12 cellular contexts compared by ENCODE assay signal in genomic region chr21:17451364-17451869, GRCh38.
DNase-seq lines count a peak whose midpoint lies in the region; TF ChIP-seq lines count a peak whose summit lies in the region.
"Had no signal": no experiment of that assay in that cellular context is flagged by ENCODE, and none has a peak within 500 bp of the region (broad histone marks: within the 10 kb centered on the region; RNA-seq: fewer than 3 reads in every experiment).

No MANE protein-coding gene starts in this region.

- no peak for TF ChIP-seq POLR2A in vagina (IDR thresholded peaks at IDR 0.05)

- no peaks in the 10 kb centered on the region for H3K9me3 ChIP-seq in vagina
- no peaks in the 10 kb centered on the region for H3K9me3 ChIP-seq in CD4-positive, alpha-beta memory T cell (ENCODE audit: control insufficient read depth in 1 of 2, low read length in 2 of 2)
- H3K9me3 ChIP-seq: BE2C had no signal

- no peak overlapping the region for H3K4me3 Mint-ChIP-seq in CD4-positive, alpha-beta memory T cell
- H3K4me3 Mint-ChIP-seq: T-helper 1 cell treated with Interleukin-12 subunit alpha and Interleukin-12 subunit beta and Interleukin-4 antibody, amounts not matched to agents 30 μg/mL and 1 μg/mL, for 36 hours had no signal

- H3K36me3 ChIP-seq in vagina, result no peaks in the 10 kb centered on the region
- H3K36me3 ChIP-seq in CD4-positive, alpha-beta memory T cell (ENCODE audit: insufficient read depth, low read length), result no peaks in the 10 kb centered on the region
- H3K36me3 ChIP-seq: BE2C had no signal

- no peaks in the 10 kb centered on the region for H3K9me3 Mint-ChIP-seq in CD4-positive, alpha-beta memory T cell
- H3K9me3 Mint-ChIP-seq: T-helper 1 cell treated with Interleukin-12 subunit alpha and Interleukin-12 subunit beta and Interleukin-4 antibody, amounts not matched to agents 30 μg/mL and 1 μg/mL, for 36 hours had no signal

- peaks cover 8% of the 10 kb centered on the region for H3K4me1 ChIP-seq in vagina
- H3K4me1 ChIP-seq in CD4-positive, alpha-beta memory T cell (ENCODE audit: insufficient read depth, low read length), result no peaks in the 10 kb centered on the region
- H3K4me1 ChIP-seq: BE2C had no signal

- H3K36me3 Mint-ChIP-seq in CD4-positive, alpha-beta memory T cell, result peaks cover 0 to 3% of the 10 kb centered on the region in 2 donors

- no peaks in the 10 kb centered on the region for H3K27me3 ChIP-seq in vagina
- H3K27me3 ChIP-seq in CD4-positive, alpha-beta memory T cell (ENCODE audit: insufficient read depth, low read length), result no peaks in the 10 kb centered on the region
- H3K27me3 ChIP-seq: BE2C had no signal

- intact Hi-C loops in vagina (cut with DNase I), result no loop called here
- intact Hi-C loops in CD4-positive, alpha-beta memory T cell (cut with micrococcal nuclease), result no loop called here

- in situ Hi-C loops in astrocyte of the spinal cord (cut with HindIII; ENCODE audit: low sequenced_read_pairs), result no loop called here

- POLR2A ChIA-PET in CD4-positive, alpha-beta memory T cell (lab: Charles Lee; ENCODE audit: partially characterized antibody), result no interaction called here

- H3K27ac Mint-ChIP-seq in CD4-positive, alpha-beta memory T cell, result no peak overlapping the region
- H3K27ac Mint-ChIP-seq: T-helper 1 cell treated with Interleukin-12 subunit alpha and Interleukin-12 subunit beta and Interleukin-4 antibody, amounts not matched to agents 30 μg/mL and 1 μg/mL, for 36 hours had no signal

- CTCF ChIA-PET in CD4-positive, alpha-beta memory T cell (lab: Charles Lee; ENCODE audit: partially characterized antibody), result no interaction called here

- H3K27ac ChIP-seq in vagina, result peak overlapping the region; percentile 12
- H3K27ac ChIP-seq in CD4-positive, alpha-beta memory T cell (ENCODE audit: low read depth, low read length), result no peak overlapping the region

- H3K4me1 Mint-ChIP-seq in CD4-positive, alpha-beta memory T cell, result peaks cover 4 to 10% (median 7%) of the 10 kb centered on the region in 4 donors

- H3K27me3 Mint-ChIP-seq in CD4-positive, alpha-beta memory T cell, result peaks cover 0 to 2% of the 10 kb centered on the region in 2 donors

- TF ChIP-seq CTCF in astrocyte of the spinal cord (IDR thresholded peaks at IDR 0.05; ENCODE audit: low read depth, low read length) (no peak), vagina (IDR thresholded peaks at IDR 0.05) (no peak)

- H3K4me3 ChIP-seq in astrocyte of the spinal cord (ENCODE audit: low read depth, low read length), result no peak overlapping the region
- H3K4me3 ChIP-seq in vagina, result no peak overlapping the region
- no peak overlapping the region for H3K4me3 ChIP-seq in CD4-positive, alpha-beta memory T cell (ENCODE audit: low read length in 2 of 2)

- DNase-seq in SKM-1 treated with dmso at 0.1 percent for 144 hours (lab: John Stamatoyannopoulos, UW; ENCODE audit: unreplicated experiment) (peak; percentile 5), SKM-1 (lab: John Stamatoyannopoulos, UW; ENCODE audit: unreplicated experiment) (no peak), astrocyte of the spinal cord (ENCODE audit: low read depth, low spot score) (peak; percentile 76), hepatic stellate cell (ENCODE audit: low spot score) (peak; percentile 76), vagina (ENCODE audit: extremely low spot score in 2 of 2) (no peak), OCI-M2 (lab: John Stamatoyannopoulos, UW; ENCODE audit: unreplicated experiment) (no peak)
- DNase-seq in activated CD8-positive, alpha-beta memory T cell treated with anti-CD3 and anti-CD28 coated beads for 24 hours, result no peak
- no peak for DNase-seq in CD4-positive, alpha-beta memory T cell
- DNase-seq: BE2C, erythroblast, NCI-H1930 had no signal

Comparison
In these comparisons a context has a peak if more than half of its experiments do, and no peak if none do; other contexts are left out.
1. DNase-seq: peak in SKM-1 treated with dmso at 0.1 percent for 144 hours (single experiment), astrocyte of the spinal cord (single experiment) and hepatic stellate cell (single experiment); none in SKM-1 (single experiment), vagina (0 of 2), activated CD8-positive, alpha-beta memory T cell treated with anti-CD3 and anti-CD28 coated beads for 24 hours (single experiment), CD4-positive, alpha-beta memory T cell (0 of 5) and OCI-M2 (single experiment).